Comparison of ENCODE assay signal across 1 cellular context in genomic region chr3:138688871-138689299, GRCh38.
TF ChIP-seq lines count a peak whose summit lies in the region.

No MANE protein-coding gene starts in this region.

TF ChIP-seq in HepG2, 621 proteins besides CTCF, POLR2A, EP300 and RAD21 (continued from another document and continues in another):
- TF ChIP-seq GMEB1 (CRISPR knock-in tag; IDR thresholded peaks at IDR 0.05; ENCODE audit: borderline replicate concordance) (no peak), SUZ12 (IDR thresholded peaks at IDR 0.05; ENCODE audit: low read depth, low read length) (no peak), NONO (IDR thresholded peaks at IDR 0.05) (no peak), NONO (CRISPR knock-in tag; conservative IDR thresholded peaks at IDR 0.05) (no peak; the same call in 1 of the 2 replicates), ZGPAT (CRISPR knock-in tag; IDR thresholded peaks at IDR 0.05) (no peak), ZFP82 (CRISPR knock-in tag; IDR thresholded peaks at IDR 0.05; ENCODE audit: borderline replicate concordance) (no peak), YEATS4 (CRISPR knock-in tag; IDR thresholded peaks at IDR 0.05; ENCODE audit: borderline replicate concordance) (no peak), ZFP36L1 (CRISPR knock-in tag; IDR thresholded peaks at IDR 0.05) (no peak), DMTF1 (CRISPR knock-in tag; IDR thresholded peaks at IDR 0.05) (no peak), ZNF549 (CRISPR knock-in tag; IDR thresholded peaks at IDR 0.05) (no peak), NR2F1 (CRISPR knock-in tag; IDR thresholded peaks at IDR 0.05) (peak in 1 of 2 experiments; percentile 36; a peak in 1 of 4 replicates), SALL1 (CRISPR knock-in tag; IDR thresholded peaks at IDR 0.05) (peak; percentile 81), PHF5A (CRISPR knock-in tag; IDR thresholded peaks at IDR 0.05; ENCODE audit: low read depth, unreplicated experiment) (no peak), BCL6 (CRISPR knock-in tag; IDR thresholded peaks at IDR 0.05) (peak; percentile 70; the same call in 1 of the 2 replicates), HOMEZ (CRISPR knock-in tag; IDR thresholded peaks at IDR 0.05; ENCODE audit: low read depth) (peak; percentile 28; the same call in 1 of the 2 replicates), ZNF232 (CRISPR knock-in tag; IDR thresholded peaks at IDR 0.05; ENCODE audit: borderline replicate concordance) (no peak), ZNF7 (CRISPR knock-in tag; IDR thresholded peaks at IDR 0.05) (no peak), ZNF33B (CRISPR knock-in tag; IDR thresholded peaks at IDR 0.05) (no peak), ZNF281 (CRISPR knock-in tag; IDR thresholded peaks at IDR 0.05; ENCODE audit: borderline replicate concordance) (no peak), ZNF333 (CRISPR knock-in tag; IDR thresholded peaks at IDR 0.05; ENCODE audit: borderline replicate concordance) (no peak), ZNF503 (CRISPR knock-in tag; IDR thresholded peaks at IDR 0.05) (no peak), MXD4 (CRISPR knock-in tag; IDR thresholded peaks at IDR 0.05) (0 out of 2 replicates have a peak, but pooled peaks have one; percentile 21), GABPB1 (CRISPR knock-in tag; IDR thresholded peaks at IDR 0.05) (no peak), FOXK2 (IDR thresholded peaks at IDR 0.05) (no peak), CEBPG (CRISPR knock-in tag; IDR thresholded peaks at IDR 0.05) (no peak), KLF13 (CRISPR knock-in tag; IDR thresholded peaks at IDR 0.05) (no peak), IKZF5 (CRISPR knock-in tag; IDR thresholded peaks at IDR 0.05) (no peak), HDAC2 (CRISPR knock-in tag; IDR thresholded peaks at IDR 0.05) (peak; percentile 54; the same call in 1 of the 2 replicates), MED8 (CRISPR knock-in tag; IDR thresholded peaks at IDR 0.05; ENCODE audit: insufficient replicate concordance) (no peak), CREM (IDR thresholded peaks at IDR 0.05) (peak; percentile 42; the same call in 1 of the 2 replicates), CREM (CRISPR knock-in tag; IDR thresholded peaks at IDR 0.05) (no peak), ZNF18 (CRISPR knock-in tag; IDR thresholded peaks at IDR 0.05; ENCODE audit: insufficient replicate concordance) (peak; percentile 100), ZBTB33 (CRISPR knock-in tag; IDR thresholded peaks at IDR 0.05) (no peak), PRDM10 (CRISPR knock-in tag; IDR thresholded peaks at IDR 0.05; ENCODE audit: low read depth) (no peak)
